In genomic region chr6:134177236-134177635, GRCh38 we compare ENCODE assay signal across 7 cellular contexts.
A peak's percentile ranks its signal among the peaks of the same experiment; 100 is the strongest.
DNase-seq lines count a peak whose midpoint lies in the region; TF ChIP-seq lines count a peak whose summit lies in the region.

No MANE protein-coding gene starts in this region.

- H3K4me1 Mint-ChIP-seq in activated CD4-positive, alpha-beta memory T cell treated with anti-CD3 and anti-CD28 coated beads for 36 hours (ENCODE audit: low read depth): peaks cover 38% of the 10 kb centered on the region
- peaks cover 15% of the 10 kb centered on the region for H3K4me1 Mint-ChIP-seq in endodermal cell

- H3F3A ChIP-seq in DOHH2 (ENCODE audit: control insufficient read depth, insufficient read depth): 0 out of 2 replicates have a peak, but pooled peaks cover 2% of the 10 kb centered on the region

- H3K9me3 Mint-ChIP-seq in activated CD4-positive, alpha-beta memory T cell treated with anti-CD3 and anti-CD28 coated beads for 36 hours: no peaks in the 10 kb centered on the region
- no peaks in the 10 kb centered on the region for H3K9me3 Mint-ChIP-seq in endodermal cell

- no peak for DNase-seq in activated CD4-positive, alpha-beta memory T cell treated with anti-CD3 and anti-CD28 coated beads for 36 hours
- DNase-seq in foreskin melanocyte: peak; percentile 31
- DNase-seq in stimulated activated CD4-positive, alpha-beta T cell treated with anti-CD3 and anti-CD28 coated beads, Interleukin-4, amount 100 ng/mL, for 24 hours: no peak
- DNase-seq in LoVo (ENCODE audit: low spot score): no peak
- no peak for DNase-seq in endodermal cell

- POLR2A ChIA-PET in activated CD4-positive, alpha-beta memory T cell treated with anti-CD3 and anti-CD28 coated beads for 36 hours (lab: Charles Lee): interaction anchor here (0.8 to 1.5 kb wide), 4 partner anchors 22 to 259 kb away, joined by 3 to 8 read pairs (median 5); no protein-coding TSS in a partner anchor

- H3K36me3 ChIP-seq in DOHH2 (ENCODE audit: control insufficient read depth, low read length): peaks cover 1% of the 10 kb centered on the region
- no peaks in the 10 kb centered on the region for H3K36me3 ChIP-seq in endodermal cell (ENCODE audit: control insufficient read depth, insufficient read depth, low read length)

- H3K4me1 ChIP-seq in DOHH2 (ENCODE audit: control insufficient read depth, low read length) (peaks cover 48% of the 10 kb centered on the region), endodermal cell (ENCODE audit: control insufficient read depth, insufficient read depth, low read length) (no peaks in the 10 kb centered on the region)

- peak overlapping the region; percentile 88 for H3K27ac Mint-ChIP-seq in activated CD4-positive, alpha-beta memory T cell treated with anti-CD3 and anti-CD28 coated beads for 36 hours
- H3K27ac Mint-ChIP-seq in endodermal cell: no peak overlapping the region

- H3K27me3 Mint-ChIP-seq in activated CD4-positive, alpha-beta memory T cell treated with anti-CD3 and anti-CD28 coated beads for 36 hours: no peaks in the 10 kb centered on the region
- peaks cover 25% of the 10 kb centered on the region for H3K27me3 Mint-ChIP-seq in endodermal cell (ENCODE audit: insufficient read depth)

- no peak for TF ChIP-seq CTCF in DOHH2 (IDR thresholded peaks at IDR 0.05; ENCODE audit: low read depth, low read length, poor library complexity, severe bottlenecking)
- no peak for TF ChIP-seq CTCF in endodermal cell (conservative IDR thresholded peaks at IDR 0.05)

- 93 to 100% methylated on average over 1 of the region's 1 CpG for WGBS in endodermal cell (ENCODE audit: insufficient coverage in 1 of 2, insufficient read length in 1 of 2), 2 experiments

- H3K4me3 Mint-ChIP-seq in activated CD4-positive, alpha-beta memory T cell treated with anti-CD3 and anti-CD28 coated beads for 36 hours: peak overlapping the region; percentile 80
- H3K4me3 Mint-ChIP-seq in endodermal cell: no peak overlapping the region

- H3K4me2 ChIP-seq in DOHH2 (ENCODE audit: low read length): peak overlapping the region; percentile 95; the same call in 1 of the 2 replicates

- H3K27ac ChIP-seq in DOHH2 (ENCODE audit: low read depth, low read length): no peak overlapping the region
- peak overlapping the region in 16 of 21 experiments; percentile 62 to 99 (median 84) for H3K27ac ChIP-seq in skin epidermis
- H3K27ac ChIP-seq in endodermal cell (ENCODE audit: low read depth, low read length): no peak overlapping the region

- H3K36me3 Mint-ChIP-seq in activated CD4-positive, alpha-beta memory T cell treated with anti-CD3 and anti-CD28 coated beads for 36 hours: peaks cover 26% of the 10 kb centered on the region
- H3K36me3 Mint-ChIP-seq in endodermal cell (ENCODE audit: low read depth): peaks cover 10% of the 10 kb centered on the region

- no peak overlapping the region for H3K4me3 ChIP-seq in DOHH2 (ENCODE audit: low read length)
- no peak overlapping the region for H3K4me3 ChIP-seq in skin epidermis
- H3K4me3 ChIP-seq in endodermal cell (ENCODE audit: low read length): no peak overlapping the region

- H3K9me2 ChIP-seq in DOHH2 (replicated peaks; ENCODE audit: control insufficient read depth, low read length): no peaks in the 10 kb centered on the region

- H3K9me3 ChIP-seq in DOHH2 (ENCODE audit: control insufficient read depth, insufficient read depth, low read length): no peaks in the 10 kb centered on the region
- no peaks in the 10 kb centered on the region for H3K9me3 ChIP-seq in endodermal cell (ENCODE audit: control insufficient read depth, low read length)

- no peak overlapping the region for H3K9ac ChIP-seq in endodermal cell (ENCODE audit: extremely low read depth, low read length, poor library complexity, severe bottlenecking)

- H3K79me2 ChIP-seq in DOHH2 (ENCODE audit: control insufficient read depth, low read length): no peaks in the 10 kb centered on the region

- CTCF ChIA-PET in activated CD4-positive, alpha-beta memory T cell treated with anti-CD3 and anti-CD28 coated beads for 36 hours (lab: Charles Lee): interaction anchor here (0.9 to 5.3 kb wide), 13 partner anchors 11 to 763 kb away, joined by 3 to 63 read pairs (median 4); no protein-coding TSS in a partner anchor

- H4K20me1 ChIP-seq in DOHH2 (ENCODE audit: control insufficient read depth, insufficient read depth, low read depth, low read length): no peaks in the 10 kb centered on the region

- peaks cover 32% of the 10 kb centered on the region for H3K27me3 ChIP-seq in DOHH2 (ENCODE audit: control insufficient read depth, low read length)
- peaks cover 27% of the 10 kb centered on the region for H3K27me3 ChIP-seq in endodermal cell (ENCODE audit: control insufficient read depth, insufficient read depth, low read length, poor library complexity, severe bottlenecking)

- intact Hi-C loops in activated CD4-positive, alpha-beta memory T cell treated with anti-CD3 and anti-CD28 coated beads for 36 hours (cut with micrococcal nuclease): loop anchor here (5.0 to 10.0 kb wide), 2 partner anchors 345 to 1008 kb away; partner anchors contain the start of gene MYB

Comparison
In these comparisons a context has a peak if more than half of its experiments do, and no peak if none do; other contexts are left out.
1. H3K27ac ChIP-seq: peak in skin epidermis (16 of 21); none in DOHH2 (single experiment) and endodermal cell (single experiment).